In genomic region chr20:20407891-20408805, GRCh38 we compare ENCODE assay signal across 11 cellular contexts. TPM values are rescaled to one million over a fixed set of nuclear protein-coding genes. Genes with fewer than 3 reads are reported as not detected.
DNase-seq lines count a peak whose midpoint lies in the region; ATAC-seq, FAIRE-seq and TF ChIP-seq lines count a peak whose summit lies in the region.
"Had no signal": no experiment of that assay in that cellular context is flagged by ENCODE, and none has a peak within 500 bp of the region (broad histone marks: within the 10 kb centered on the region; RNA-seq: fewer than 3 reads in every experiment).

No MANE protein-coding gene starts in this region.

- H3K27me3 Mint-ChIP-seq in endodermal cell (ENCODE audit: insufficient read depth) (peaks cover 23% of the 10 kb centered on the region), nephron progenitor cell (ENCODE audit: low read depth, poor library complexity) (peaks cover 47% of the 10 kb centered on the region)

- H3K4me1 ChIP-seq in endodermal cell (ENCODE audit: control insufficient read depth, insufficient read depth, low read length): no peaks in the 10 kb centered on the region

- no peaks in the 10 kb centered on the region for H3K9me3 Mint-ChIP-seq in endodermal cell
- no peaks in the 10 kb centered on the region for H3K9me3 Mint-ChIP-seq in nephron progenitor cell

- H3K4me1 Mint-ChIP-seq in endodermal cell (peaks cover 22% of the 10 kb centered on the region), nephron progenitor cell (peaks cover 29% of the 10 kb centered on the region)

- TF ChIP-seq CTCF in endodermal cell (conservative IDR thresholded peaks at IDR 0.05) (peak; percentile 62), coronary artery (IDR thresholded peaks at IDR 0.05) (no peak), nephron progenitor cell (IDR thresholded peaks at IDR 0.05) (no peak)

- H3K27me3 ChIP-seq in endodermal cell (ENCODE audit: control insufficient read depth, insufficient read depth, low read length, poor library complexity, severe bottlenecking): peaks cover 16% of the 10 kb centered on the region

- H3K9ac ChIP-seq in endodermal cell (ENCODE audit: extremely low read depth, low read length, poor library complexity, severe bottlenecking): no peak overlapping the region

- H3K27ac Mint-ChIP-seq in endodermal cell (no peak overlapping the region), nephron progenitor cell (no peak overlapping the region)

- peak; percentile 46 for FAIRE-seq in GM18507 (lab: Jason Lieb, UNC)

- no peaks in the 10 kb centered on the region for H3K36me3 ChIP-seq in endodermal cell (ENCODE audit: control insufficient read depth, insufficient read depth, low read length)

- no peak overlapping the region for H3K27ac ChIP-seq in endodermal cell (ENCODE audit: low read depth, low read length)
- H3K27ac ChIP-seq in coronary artery: no peak overlapping the region

- H3K36me3 Mint-ChIP-seq in endodermal cell (ENCODE audit: low read depth) (no peaks in the 10 kb centered on the region), nephron progenitor cell (ENCODE audit: low read depth) (no peaks in the 10 kb centered on the region)

- no peak overlapping the region for H3K4me3 ChIP-seq in endodermal cell (ENCODE audit: low read length)
- no peak overlapping the region for H3K4me3 ChIP-seq in coronary artery

- ATAC-seq in GM19397 (IDR thresholded peaks at IDR 0.05; ENCODE audit: unreplicated experiment): no peak

- DNase-seq in A172 (ENCODE audit: low spot score) (peak; percentile 8), GM18507 (ENCODE audit: extremely low spot score, insufficient read length, low read depth) (no peak), NCI-H774 (lab: John Stamatoyannopoulos, UW) (peak; percentile 12), endodermal cell (no peak), activated gamma-delta T cell treated with Interleukin-2 at 50 U/mL for 16 hours (no peak), coronary artery (ENCODE audit: low spot score) (no peak), nephron progenitor cell (no peak)
- DNase-seq: activated naive CD4-positive, alpha-beta T cell; GDM1; left cardiac atrium had no signal

- H3K4me3 Mint-ChIP-seq in endodermal cell (no peak overlapping the region), nephron progenitor cell (no peak overlapping the region)

- WGBS in endodermal cell (ENCODE audit: insufficient coverage in 1 of 2, insufficient read length in 1 of 2), 2 experiments: 82 to 85% methylated on average over 4 to 6 of the region's 6 CpGs

- H3K9me3 ChIP-seq in endodermal cell (ENCODE audit: control insufficient read depth, low read length): no peaks in the 10 kb centered on the region

RNA-seq across cellular contexts. Expression of gene INSM1, which starts 40.2 kb away (rescaled TPM):
- not detected in 2 replicates for total RNA-seq in A172 (2014; rRNA removed; shearing (Covaris generic))
- under 1 TPM; 0.35 to 0.73 TPM for total RNA-seq in endodermal cell
- 50.3 TPM for polyA plus RNA-seq in endodermal cell (2013, experiment 1 of 2)
- polyA plus RNA-seq in endodermal cell (2013, experiment 2 of 2): 46.7 TPM
- total RNA-seq: left cardiac atrium had no signal

Comparison
In these comparisons a context has a peak if more than half of its experiments do, and no peak if none do; other contexts are left out.
1. DNase-seq: peak in A172 (single experiment) and NCI-H774 (single experiment); none in GM18507 (single experiment), endodermal cell (single experiment), activated gamma-delta T cell treated with Interleukin-2 at 50 U/mL for 16 hours (single experiment), coronary artery (single experiment) and nephron progenitor cell (single experiment).